8 cellular contexts compared by ENCODE assay signal in the genomic region with DNA sequence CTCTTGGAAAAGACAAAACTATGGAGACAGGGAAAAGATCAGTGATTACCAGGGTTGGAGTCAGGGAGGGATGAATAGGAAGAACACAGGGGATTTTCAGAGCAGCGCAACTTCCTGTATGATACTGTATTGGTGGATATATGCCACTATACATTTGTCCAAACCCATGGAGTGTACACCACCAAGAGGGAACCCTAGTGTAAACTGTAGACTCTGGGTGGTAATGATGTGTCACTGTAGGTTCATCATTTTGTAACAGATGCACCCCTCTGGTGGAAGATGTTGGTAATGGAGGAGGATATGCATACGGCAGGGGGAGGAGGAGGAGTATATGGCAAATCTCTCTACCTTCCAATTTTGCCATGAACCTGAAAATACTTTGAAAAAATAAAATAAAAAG.
DNase-seq lines count a peak whose midpoint lies in the region; ATAC-seq, FAIRE-seq and TF ChIP-seq lines count a peak whose summit lies in the region.

No MANE protein-coding gene starts in this region.

- H4K20me1 ChIP-seq in keratinocyte (ENCODE audit: control insufficient read depth, extremely low read depth, insufficient read depth, low read length) = no peaks in the 10 kb centered on the region

- H3K4me3 ChIP-seq in SJSA1 = no peak overlapping the region
- no peak overlapping the region for H3K4me3 ChIP-seq in keratinocyte (ENCODE audit: control insufficient read depth in 2 of 3, extremely low read depth in 1 of 3, insufficient read depth in 2 of 3, low read depth in 1 of 3, low read length in 3 of 3)

- no peak overlapping the region for H3K9ac ChIP-seq in keratinocyte (ENCODE audit: control insufficient read depth, extremely low read depth, insufficient read depth, low read length)

- H3K27ac ChIP-seq in SJSA1 (no peak overlapping the region), keratinocyte (ENCODE audit: control insufficient read depth, insufficient read depth, low read length) (peak overlapping the region; percentile 31)

- peak; percentile 60 to 76 (median 70) for TF ChIP-seq CTCF in keratinocyte (optimal IDR thresholded peaks at IDR 0.05 in 1 of 3, IDR thresholded peaks at IDR 0.05 in 1 of 3, conservative IDR thresholded peaks at IDR 0.05 in 1 of 3; ENCODE audit: extremely low read depth in 1 of 3, insufficient read depth in 2 of 3, low read length in 3 of 3)

- H3K9me3 ChIP-seq in SJSA1 (replicated peaks) (no peaks in the 10 kb centered on the region), keratinocyte (ENCODE audit: control insufficient read depth, low read depth, low read length) (no peaks in the 10 kb centered on the region)

- no peaks in the 10 kb centered on the region for H3K79me2 ChIP-seq in keratinocyte (ENCODE audit: control insufficient read depth, insufficient read depth, low read length)

- FAIRE-seq in keratinocyte (lab: Jason Lieb, UNC) = peak; percentile 74

- H3K27me3 ChIP-seq in SJSA1 (replicated peaks) = no peaks in the 10 kb centered on the region
- no peaks in the 10 kb centered on the region for H3K27me3 ChIP-seq in keratinocyte (ENCODE audit: control insufficient read depth, extremely low read depth, insufficient read depth, low read length)

- no peaks in the 10 kb centered on the region for H3K9me1 ChIP-seq in keratinocyte (ENCODE audit: control insufficient read depth, extremely low read depth, insufficient read depth, low read length)

- H3K4me1 ChIP-seq in SJSA1 (replicated peaks) (0 out of 2 replicates have a peak, but pooled peaks cover 3% of the 10 kb centered on the region), keratinocyte (ENCODE audit: control insufficient read depth, extremely low read depth, insufficient read depth, low read length) (peaks cover 12% of the 10 kb centered on the region)

- dilution Hi-C loops in keratinocyte (cut with MboI; ENCODE audit: extremely low pct_ligation_motif_present, low sequenced_read_pairs) = no loop called here

- DNase-seq in SIG-M5 treated with dmso at 0.1 percent for 504 hours (lab: John Stamatoyannopoulos, UW; ENCODE audit: unreplicated experiment) (peak; percentile 5), SIG-M5 (lab: John Stamatoyannopoulos, UW) (no peak), SJSA1 (ENCODE audit: low read depth in 1 of 2, low spot score in 2 of 2) (peak; percentile 33 to 35), keratinocyte (ENCODE audit: low read depth, low spot score) (no peak), activated gamma-delta T cell treated with Interleukin-2 at 50 U/mL for 16 hours (no peak), hypothalamus (lab: John Stamatoyannopoulos, UW) (no peak)
- DNase-seq in activated CD4-positive, alpha-beta T cell treated with anti-CD3 and anti-CD28 coated beads for 1 hour = no peak

- no peaks in the 10 kb centered on the region for H3K36me3 ChIP-seq in SJSA1
- H3K36me3 ChIP-seq in keratinocyte (ENCODE audit: control insufficient read depth in 2 of 2, extremely low read depth in 1 of 2, insufficient read depth in 2 of 2, low read length in 2 of 2) = no peaks in the 10 kb centered on the region

- H2AFZ ChIP-seq in keratinocyte (ENCODE audit: control insufficient read depth, low read length) = no peak overlapping the region

- peak overlapping the region; percentile 29 for H3K4me2 ChIP-seq in keratinocyte (ENCODE audit: control insufficient read depth, extremely low read depth, insufficient read depth, low read depth, low read length)

- ATAC-seq in HG02840 (IDR thresholded peaks at IDR 0.05; ENCODE audit: low FRiP score, unreplicated experiment) = peak; percentile 36

Comparison
In these comparisons a context has a peak if more than half of its experiments do, and no peak if none do; other contexts are left out.
1. DNase-seq: peak in SIG-M5 treated with dmso at 0.1 percent for 504 hours (single experiment) and SJSA1 (2 of 2); none in SIG-M5 (single experiment), keratinocyte (single experiment), activated gamma-delta T cell treated with Interleukin-2 at 50 U/mL for 16 hours (single experiment), hypothalamus (0 of 51) and activated CD4-positive, alpha-beta T cell treated with anti-CD3 and anti-CD28 coated beads for 1 hour (single experiment).